In the genomic region with DNA sequence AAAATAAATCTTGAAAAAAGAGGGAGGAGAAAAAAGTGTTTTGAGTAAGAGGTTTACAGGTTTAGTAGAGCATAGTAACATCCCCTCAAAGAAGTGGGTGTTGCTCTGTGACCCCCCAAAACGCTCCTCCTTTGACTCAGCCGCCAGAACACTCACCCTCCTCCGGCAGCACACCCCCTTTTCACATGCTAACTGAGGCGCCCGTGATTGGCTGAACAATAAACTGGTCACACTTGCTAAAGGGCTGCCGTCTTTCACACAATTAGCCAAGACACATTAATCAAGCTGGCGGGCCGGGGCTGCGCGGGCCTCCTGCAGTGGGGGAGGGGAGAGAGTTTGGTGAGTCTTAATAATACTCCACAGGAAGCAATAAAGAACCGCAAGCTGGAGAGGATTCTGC, we compare ENCODE assay signal across 8 cellular contexts. TPM values are rescaled to one million over a fixed set of nuclear protein-coding genes. Genes with fewer than 3 reads are reported as not detected.
DNase-seq lines count a peak whose midpoint lies in the region; ATAC-seq, FAIRE-seq and TF ChIP-seq lines count a peak whose summit lies in the region.

No MANE protein-coding gene starts in this region.

- no peak overlapping the region for H3K27ac ChIP-seq in pancreas

- FAIRE-seq in pancreas (lab: Jason Lieb, UNC) = no peak
- FAIRE-seq in GM12892 (lab: Jason Lieb, UNC) = no peak

- H3K36me3 ChIP-seq in pancreas = no peaks in the 10 kb centered on the region

- 4 to 5% methylated on average over 11 of the region's 11 CpGs for WGBS in pancreas, 2 donors

- no peaks in the 10 kb centered on the region for H3K4me1 ChIP-seq in pancreas

- peak in 3 of 4 donors; percentile 32 to 46 (median 45) for ATAC-seq in pancreas
- no peak for ATAC-seq in HG03432 (IDR thresholded peaks at IDR 0.05; ENCODE audit: unreplicated experiment)
- ATAC-seq in HG02870 (IDR thresholded peaks at IDR 0.05; ENCODE audit: unreplicated experiment) = no peak

- TF ChIP-seq CTCF in pancreas (IDR thresholded peaks at IDR 0.05) = no peak

- TF ChIP-seq POLR2A in GM12892 (IDR thresholded peaks at IDR 0.05; ENCODE audit: low read depth, low read length) = no peak

- no peak overlapping the region for H3K4me3 ChIP-seq in pancreas

- H3K9me3 ChIP-seq in pancreas = no peaks in the 10 kb centered on the region

- intact Hi-C loops in pancreas (cut with DNase I) = loop anchor here in 1 of 3 donors (5.0 kb wide), 1 partner anchor 319 kb away; no protein-coding TSS in a partner anchor

- peaks cover 0 to 3% (median 0%) of the 10 kb centered on the region in 4 donors for H3K27me3 ChIP-seq in pancreas

- DNase-seq in ELF-1 (ENCODE audit: low read depth, low spot score) (peak; percentile 86), NCI-H82 (lab: John Stamatoyannopoulos, UW) (peak; percentile 83), ecto neural progenitor cell (ENCODE audit: low spot score) (peak; percentile 78), pancreas (peak in 1 of 6 donors; percentile 8), HPDE6-E6E7 (ENCODE audit: extremely low spot score) (no peak), GM12892 (ENCODE audit: insufficient read length) (no peak)

RNA-seq across cellular contexts. Expression of gene CDK15, which starts 52.4 kb away (rescaled TPM):
- under 1 TPM in 3 of 6 donors, not detected in 3; 0.09 to 0.35 (median 0.31) TPM for total RNA-seq in pancreas
- polyA plus RNA-seq in pancreas = under 1 TPM; 0.11 to 0.12 TPM
- polyA plus RNA-seq in GM12892 (2012; ENCODE audit: missing spikeins) = not detected

Comparison
In these comparisons a context has a peak if more than half of its experiments do, and no peak if none do; other contexts are left out.
1. DNase-seq: peak in ELF-1 (single experiment), NCI-H82 (single experiment) and ecto neural progenitor cell (single experiment); none in HPDE6-E6E7 (single experiment) and GM12892 (single experiment).
2. ATAC-seq: peak in pancreas (3 of 4); none in HG03432 (single experiment) and HG02870 (single experiment).